In the genomic region with DNA sequence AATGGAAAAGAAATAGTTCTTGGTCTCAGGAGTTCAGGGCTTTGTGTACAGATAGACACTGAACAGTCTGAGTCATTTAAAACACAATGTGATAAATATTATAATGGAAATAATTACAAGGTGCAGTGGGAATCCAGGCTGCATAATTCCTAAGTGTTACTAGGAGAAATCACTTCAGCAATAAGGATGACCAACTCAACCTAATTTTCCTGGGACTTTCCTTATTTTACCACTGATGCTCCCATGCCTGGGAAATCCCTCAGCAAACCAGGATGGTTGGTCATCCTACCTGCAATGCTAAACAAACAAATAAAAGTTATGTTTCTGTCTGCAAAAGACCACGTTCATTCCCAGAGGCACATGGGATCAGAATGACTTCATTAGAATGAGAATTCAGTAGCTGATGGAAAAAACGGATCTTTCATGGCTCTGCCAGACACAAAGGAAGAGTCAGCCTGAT, we compare ENCODE assay signal across 13 cellular contexts.
A peak's percentile ranks its signal among the peaks of the same experiment; 100 is the strongest.
DNase-seq lines count a peak whose midpoint lies in the region; ATAC-seq and TF ChIP-seq lines count a peak whose summit lies in the region.
"Had no signal": no experiment of that assay in that cellular context is flagged by ENCODE, and none has a peak within 500 bp of the region (broad histone marks: within the 10 kb centered on the region; RNA-seq: fewer than 3 reads in every experiment).

No MANE protein-coding gene starts in this region.

- H4K20me1 ChIP-seq in PC-3 (ENCODE audit: low read length), result no peaks in the 10 kb centered on the region

- H3K27ac Mint-ChIP-seq in osteocyte (ENCODE audit: unreplicated experiment) (peak overlapping the region; percentile 91), endothelial cell (ENCODE audit: unreplicated experiment) (no peak overlapping the region)

- ATAC-seq in PC-3, result peak; percentile 79
- ATAC-seq: esophagus mucosa had no signal

- peaks cover 3% of the 10 kb centered on the region for H3K9me3 Mint-ChIP-seq in osteocyte (ENCODE audit: unreplicated experiment)
- no peaks in the 10 kb centered on the region for H3K9me3 Mint-ChIP-seq in endothelial cell (ENCODE audit: unreplicated experiment)

- no TSS peak for BruUV-seq in PC-3 (replicated peaks; lab: Mats Ljungman, UMichigan)

- no peaks in the 10 kb centered on the region for H3F3A ChIP-seq in PC-3 (ENCODE audit: low read length, unreplicated experiment)

- H3K4me3 ChIP-seq in PC-3 (ENCODE audit: low read length) (no peak overlapping the region), endocrine pancreas (ENCODE audit: control insufficient read depth, insufficient read depth, low read length) (no peak overlapping the region)

- H3K9me3 ChIP-seq in PC-3 (ENCODE audit: low read length), result no peaks in the 10 kb centered on the region
- no peaks in the 10 kb centered on the region for H3K9me3 ChIP-seq in endocrine pancreas (ENCODE audit: control insufficient read depth, low read length)

- H2AFZ ChIP-seq in PC-3 (ENCODE audit: low read length), result no peak overlapping the region

- no peaks in the 10 kb centered on the region for H3K9me2 ChIP-seq in PC-3 (replicated peaks; ENCODE audit: low read length)

- H3K4me2 ChIP-seq in PC-3 (ENCODE audit: low read length), result 0 out of 2 replicates have a peak overlapping the region, but pooled peaks have one; percentile 3

- DNase-seq in Caki2 (ENCODE audit: low read depth) (peak; percentile 68), PC-3 (peak; percentile 64), osteocyte (ENCODE audit: extremely low spot score, unreplicated experiment) (no peak), SHP77 (lab: John Stamatoyannopoulos, UW) (no peak), endothelial cell (ENCODE audit: low spot score) (no peak)
- no peak for DNase-seq in activated naive CD4-positive, alpha-beta T cell (lab: John Stamatoyannopoulos, UW)
- DNase-seq in activated CD4-positive, CD25-positive, alpha-beta regulatory T cell (lab: John Stamatoyannopoulos, UW), result no peak
- DNase-seq: activated CD4-positive, alpha-beta T cell treated with anti-CD3 and anti-CD28 coated beads, Interleukin-2, amount 10 ng/mL, durations not matched to agents 7 days and 5 days; activated T-cell treated with anti-CD3 and anti-CD28 coated beads, Interleukin-2, amount 50 U/mL, for 4 hours; NCI-H146; stimulated activated CD4-positive, alpha-beta T cell treated with anti-CD3 and anti-CD28 coated beads, Interleukin-12 subunit alpha, Interleukin-12 subunit beta, amount 100 ng/mL, for 4 hours had no signal

- H3K27ac ChIP-seq in PC-3 (ENCODE audit: low read length), result peak overlapping the region; percentile 37

- H3K4me1 Mint-ChIP-seq in osteocyte (ENCODE audit: unreplicated experiment), result peaks cover 51% of the 10 kb centered on the region
- H3K4me1 Mint-ChIP-seq in endothelial cell (ENCODE audit: unreplicated experiment), result no peaks in the 10 kb centered on the region

- no peak overlapping the region for H3K4me3 Mint-ChIP-seq in osteocyte (ENCODE audit: unreplicated experiment)
- no peak overlapping the region for H3K4me3 Mint-ChIP-seq in endothelial cell (ENCODE audit: unreplicated experiment)
- H3K4me3 Mint-ChIP-seq: activated CD4-positive, alpha-beta T cell treated with anti-CD3 and anti-CD28 coated beads, Interleukin-2, amount 10 ng/mL, durations not matched to agents 7 days and 5 days; activated T-cell treated with anti-CD3 and anti-CD28 coated beads, Interleukin-2, amount 50 U/mL, for 4 hours had no signal

- POLR2A ChIA-PET in PC-3 (lab: Charles Lee; ENCODE audit: unreplicated experiment), result no interaction called here

- no peaks in the 10 kb centered on the region for H3K79me2 ChIP-seq in PC-3 (ENCODE audit: low read length)

- H3K27me3 Mint-ChIP-seq in osteocyte (ENCODE audit: unreplicated experiment) (no peaks in the 10 kb centered on the region), endothelial cell (ENCODE audit: unreplicated experiment) (peaks cover 2% of the 10 kb centered on the region)
- H3K27me3 Mint-ChIP-seq: activated CD4-positive, alpha-beta T cell treated with anti-CD3 and anti-CD28 coated beads, Interleukin-2, amount 10 ng/mL, durations not matched to agents 7 days and 5 days had no signal

- TF ChIP-seq CTCF in PC-3 (conservative IDR thresholded peaks at IDR 0.05; ENCODE audit: low read depth, low read length) (no peak), osteocyte (IDR thresholded peaks at IDR 0.05) (no peak), endothelial cell (IDR thresholded peaks at IDR 0.05; ENCODE audit: unreplicated experiment) (no peak)

- CTCF ChIA-PET in PC-3 (lab: Charles Lee), result no interaction called here

- intact Hi-C loops in PC-3 (cut with micrococcal nuclease), result no loop called here

- H3K36me3 Mint-ChIP-seq in osteocyte (ENCODE audit: unreplicated experiment) (no peaks in the 10 kb centered on the region), endothelial cell (ENCODE audit: low read depth, unreplicated experiment) (no peaks in the 10 kb centered on the region)

- peaks cover 24% of the 10 kb centered on the region for H3K4me1 ChIP-seq in PC-3 (ENCODE audit: insufficient read depth, low read length)
- H3K4me1 ChIP-seq in endocrine pancreas (ENCODE audit: control insufficient read depth, insufficient read depth, low read length), result no peaks in the 10 kb centered on the region

- no peaks in the 10 kb centered on the region for H3K27me3 ChIP-seq in PC-3 (ENCODE audit: low read length)
- no peaks in the 10 kb centered on the region for H3K27me3 ChIP-seq in endocrine pancreas (ENCODE audit: control insufficient read depth, insufficient read depth, low read length)

- H3K36me3 ChIP-seq in PC-3 (ENCODE audit: low read depth, low read length) (no peaks in the 10 kb centered on the region), endocrine pancreas (ENCODE audit: control insufficient read depth, insufficient read depth, low read length) (no peaks in the 10 kb centered on the region)

- in situ Hi-C loops in Caki2 (cut with HindIII; ENCODE audit: low pct_unique_long_range_greater_than_20kb, low sequenced_read_pairs), result loop anchor here (25.0 kb wide), 1 partner anchor 768 kb away; no protein-coding TSS in a partner anchor

- H3K9ac ChIP-seq in PC-3 (ENCODE audit: low read length) (no peak overlapping the region), endocrine pancreas (ENCODE audit: control insufficient read depth, insufficient read depth, low read length) (peak overlapping the region; percentile 26)

Comparison
In these comparisons a context has a peak if more than half of its experiments do, and no peak if none do; other contexts are left out.
1. DNase-seq: peak in Caki2 (single experiment) and PC-3 (single experiment); none in osteocyte (single experiment), activated naive CD4-positive, alpha-beta T cell (0 of 4), SHP77 (0 of 2), activated CD4-positive, CD25-positive, alpha-beta regulatory T cell (0 of 4) and endothelial cell (single experiment).